ENCODE assay signal across 10 cellular contexts in genomic region chr17:81487089-81487486, GRCh38. TPM values are rescaled to one million over a fixed set of nuclear protein-coding genes. Genes with fewer than 3 reads are reported as not detected.
DNase-seq lines count a peak whose midpoint lies in the region; ATAC-seq and TF ChIP-seq lines count a peak whose summit lies in the region.
"Had no signal": no experiment of that assay in that cellular context is flagged by ENCODE, and none has a peak within 500 bp of the region (broad histone marks: within the 10 kb centered on the region; RNA-seq: fewer than 3 reads in every experiment).

No MANE protein-coding gene starts in this region.

- H3K9me3 ChIP-seq in gastrocnemius medialis: no peaks in the 10 kb centered on the region
- no peaks in the 10 kb centered on the region for H3K9me3 ChIP-seq in effector memory CD4-positive, alpha-beta T cell (ENCODE audit: control insufficient read depth, low read length)
- H3K9me3 ChIP-seq: colonic mucosa had no signal

- TF ChIP-seq POLR2A in gastrocnemius medialis (IDR thresholded peaks at IDR 0.05): no peak

- no peaks in the 10 kb centered on the region for H3K36me3 Mint-ChIP-seq in T-helper 2 cell treated with Interferon-gamma antibody and Interleukin-4, amounts not matched to agents 5 μg/mL and 100 μg/mL, for 36 hours (ENCODE audit: low read depth)

- in situ Hi-C loops in gastrocnemius medialis (cut with MboI; ENCODE audit: low sequenced_read_pairs in 4 of 4): loop anchor here in 3 of 4 donors (10.0 to 25.0 kb wide), 3 partner anchors 192 to 232 kb away; partner anchors contain the start of gene SLC38A10 (in 1 of the 3)

- H3K4me1 ChIP-seq in gastrocnemius medialis: peaks cover 20 to 25% of the 10 kb centered on the region in 2 donors
- H3K4me1 ChIP-seq in effector memory CD4-positive, alpha-beta T cell (ENCODE audit: control insufficient read depth, insufficient read depth, low read length, poor library complexity, severe bottlenecking): peaks cover 29% of the 10 kb centered on the region

- H3K27me3 ChIP-seq in dorsolateral prefrontal cortex: no peaks in the 10 kb centered on the region
- H3K27me3 ChIP-seq in gastrocnemius medialis: no peaks in the 10 kb centered on the region
- no peaks in the 10 kb centered on the region for H3K27me3 ChIP-seq in effector memory CD4-positive, alpha-beta T cell (replicated peaks; ENCODE audit: control insufficient read depth, insufficient read depth, low read length, poor library complexity, severe bottlenecking)

- H3K4me1 Mint-ChIP-seq in T-helper 2 cell treated with Interferon-gamma antibody and Interleukin-4, amounts not matched to agents 5 μg/mL and 100 μg/mL, for 36 hours (ENCODE audit: low read depth): peaks cover 10% of the 10 kb centered on the region

- no peaks in the 10 kb centered on the region for H3K36me3 ChIP-seq in gastrocnemius medialis
- H3K36me3 ChIP-seq in effector memory CD4-positive, alpha-beta T cell (ENCODE audit: control insufficient read depth, insufficient read depth, low read length): no peaks in the 10 kb centered on the region
- H3K36me3 ChIP-seq: colonic mucosa had no signal

- H3K27me3 Mint-ChIP-seq in T-helper 2 cell treated with Interferon-gamma antibody and Interleukin-4, amounts not matched to agents 5 μg/mL and 100 μg/mL, for 36 hours (ENCODE audit: low read depth): peaks cover 12% of the 10 kb centered on the region

- ATAC-seq in gastrocnemius medialis (no peak), HG03097 (IDR thresholded peaks at IDR 0.05; ENCODE audit: low FRiP score, unreplicated experiment) (no peak)

- DNase-seq in T-helper 2 cell treated with Interferon-gamma antibody and Interleukin-4, amounts not matched to agents 5 μg/mL and 100 μg/mL, for 36 hours (ENCODE audit: low spot score): no peak
- no peak for DNase-seq in T-helper 2 cell
- peak; percentile 56 for DNase-seq in NCI-H2171 (lab: John Stamatoyannopoulos, UW)
- no peak for DNase-seq in dorsolateral prefrontal cortex
- DNase-seq in gastrocnemius medialis: no peak
- DNase-seq in effector memory CD4-positive, alpha-beta T cell: no peak
- no peak for DNase-seq in effector CD8-positive, alpha-beta T cell (lab: John Stamatoyannopoulos, UW)

- H3K9me3 Mint-ChIP-seq in T-helper 2 cell treated with Interferon-gamma antibody and Interleukin-4, amounts not matched to agents 5 μg/mL and 100 μg/mL, for 36 hours: no peaks in the 10 kb centered on the region
- H3K9me3 Mint-ChIP-seq: activated T-cell treated with anti-CD3 and anti-CD28 coated beads, Interleukin-2, amount 50 U/mL, for 4 hours had no signal

- peak overlapping the region in 5 of 59 donors; percentile 31 to 95 (median 84) for H3K27ac ChIP-seq in dorsolateral prefrontal cortex
- H3K27ac ChIP-seq in gastrocnemius medialis: no peak overlapping the region
- no peak overlapping the region for H3K27ac ChIP-seq in effector memory CD4-positive, alpha-beta T cell (ENCODE audit: insufficient read depth, low read length, poor library complexity, severe bottlenecking)
- H3K27ac ChIP-seq: colonic mucosa had no signal

- H3K4me3 Mint-ChIP-seq in T-helper 2 cell treated with Interferon-gamma antibody and Interleukin-4, amounts not matched to agents 5 μg/mL and 100 μg/mL, for 36 hours: peak overlapping the region; percentile 63
- H3K4me3 Mint-ChIP-seq: activated T-cell treated with anti-CD3 and anti-CD28 coated beads, Interleukin-2, amount 50 U/mL, for 4 hours had no signal

- no peak overlapping the region for H3K27ac Mint-ChIP-seq in T-helper 2 cell treated with Interferon-gamma antibody and Interleukin-4, amounts not matched to agents 5 μg/mL and 100 μg/mL, for 36 hours

- intact Hi-C loops in dorsolateral prefrontal cortex (cut with DNase I) (no loop called here), gastrocnemius medialis (cut with DNase I; ENCODE audit: low total_unique reads) (loop anchor here (5.0 kb wide), 1 partner anchor 50 kb away; no protein-coding TSS in a partner anchor)

- no peak for TF ChIP-seq CTCF in dorsolateral prefrontal cortex (IDR thresholded peaks at IDR 0.05 in 54 of 56, conservative IDR thresholded peaks at IDR 0.05 in 2 of 56; ENCODE audit: low read depth in 1 of 56, partially characterized antibody in 56 of 56)
- no peak for TF ChIP-seq CTCF in gastrocnemius medialis (IDR thresholded peaks at IDR 0.05 in 4 of 5, conservative IDR thresholded peaks at IDR 0.05 in 1 of 5)

- H3K4me3 ChIP-seq in dorsolateral prefrontal cortex (peak overlapping the region in 52 of 59 donors; percentile 61 to 95 (median 80)), gastrocnemius medialis (peak overlapping the region in 3 of 4 donors; percentile 63 to 77 (median 73))
- no peak overlapping the region for H3K4me3 ChIP-seq in effector memory CD4-positive, alpha-beta T cell (ENCODE audit: insufficient read depth, low read depth, low read length, poor library complexity, severe bottlenecking)

RNA-seq across cellular contexts. Expression of gene ACTG1, which starts 25.5 kb away (rescaled TPM):
- total RNA-seq in dorsolateral prefrontal cortex (1,000 to 10,000 TPM in 85 of 120 experiments, 100 to 1,000 TPM in 35; 558 to 1,589 (median 1,117) TPM), gastrocnemius medialis (100 to 1,000 TPM; 322 to 934 (median 415) TPM)

RNA-seq across cellular contexts. Expression of gene FSCN2, which starts 41.1 kb away (rescaled TPM):
- total RNA-seq in dorsolateral prefrontal cortex: 1 to 10 TPM in 111 of 120 experiments, under 1 TPM in 9; 0.52 to 5.1 (median 2.0) TPM
- total RNA-seq in gastrocnemius medialis: under 1 TPM in 2 of 4 donors, not detected in 2; 0.20 to 0.46 TPM
